26 cellular contexts compared by ENCODE assay signal in genomic region chr1:55522353-55522903, GRCh38.
"Had no signal": no experiment of that assay in that cellular context is flagged by ENCODE, and none has a peak within 500 bp of the region (broad histone marks: within the 10 kb centered on the region; RNA-seq: fewer than 3 reads in every experiment).

No MANE protein-coding gene starts in this region.

- H3K36me3 Mint-ChIP-seq: activated naive CD8-positive, alpha-beta T cell treated with anti-CD3 and anti-CD28 coated beads for 36 hours; brain; immature natural killer cell; T-cell had no signal

- FAIRE-seq: endothelial cell of umbilical vein, kidney, pancreas had no signal

- H3K9me3 Mint-ChIP-seq: activated B cell treated with CpG ODN at 0.5 μM for 24 hours; activated naive CD8-positive, alpha-beta T cell treated with anti-CD3 and anti-CD28 coated beads for 36 hours; activated T-cell treated with anti-CD3 and anti-CD28 coated beads, Interleukin-2, amount 50 U/mL, for 72 hours; brain; immature natural killer cell; nephron had no signal

- H3K4me3 ChIP-seq: adrenal gland, lung, mucosa of descending colon, pancreas, psoas muscle, right atrium auricular region, spleen, suprapubic skin, tibial nerve had no signal

- H3K4me1 Mint-ChIP-seq: activated B cell treated with CpG ODN at 0.5 μM for 24 hours; activated naive CD8-positive, alpha-beta T cell treated with anti-CD3 and anti-CD28 coated beads for 36 hours; brain; T-cell had no signal

- H3K27ac Mint-ChIP-seq: activated B cell treated with CpG ODN at 0.5 μM for 24 hours; activated naive CD8-positive, alpha-beta T cell treated with anti-CD3 and anti-CD28 coated beads for 36 hours; activated T-cell treated with anti-CD3 and anti-CD28 coated beads, Interleukin-2, amount 50 U/mL, for 72 hours; brain; nephron; T-cell had no signal

- H3K27me3 ChIP-seq: adrenal gland, pancreas, right atrium auricular region, spleen, suprapubic skin, tibial nerve had no signal

- DNase-seq: activated B cell treated with CpG ODN at 0.5 μM for 24 hours; activated CD4-positive, alpha-beta T cell treated with anti-CD3 and anti-CD28 coated beads, Interleukin-2, amount 50 U/mL, for 1 hour; activated naive CD4-positive, alpha-beta T cell; activated naive CD8-positive, alpha-beta T cell treated with anti-CD3 and anti-CD28 coated beads for 36 hours; activated T-cell treated with anti-CD3 and anti-CD28 coated beads for 4 hours; activated T-cell treated with anti-CD3 and anti-CD28 coated beads, Interleukin-2, amount 50 U/mL, for 72 hours; adrenal gland; aorta; head of caudate nucleus; hypothalamus; immature natural killer cell; kidney; mucosa of descending colon; pancreas; psoas muscle; spleen; stimulated activated naive CD4-positive, alpha-beta T cell; T-cell had no signal

- H3K4me1 ChIP-seq: adrenal gland, pancreas, psoas muscle, right atrium auricular region, spleen, suprapubic skin, tibial nerve had no signal

- H3K4me3 Mint-ChIP-seq: activated B cell treated with CpG ODN at 0.5 μM for 24 hours; activated naive CD8-positive, alpha-beta T cell treated with anti-CD3 and anti-CD28 coated beads for 36 hours; activated T-cell treated with anti-CD3 and anti-CD28 coated beads, Interleukin-2, amount 50 U/mL, for 72 hours; brain; immature natural killer cell; nephron; T-cell had no signal

- ATAC-seq: activated T-cell treated with anti-CD3 and anti-CD28 coated beads, Interleukin-2, amount 50 U/mL, for 72 hours; left lobe of liver; mucosa of descending colon; pancreas; psoas muscle; T-cell had no signal

- H3K36me3 ChIP-seq: adrenal gland, pancreas, right atrium auricular region, spleen, suprapubic skin, tibial nerve had no signal

- H3K9me3 ChIP-seq: adrenal gland, mucosa of descending colon, pancreas, psoas muscle, right atrium auricular region, spleen, suprapubic skin, tibial nerve had no signal

- H3K27ac ChIP-seq: adrenal gland, pancreas, psoas muscle, right atrium auricular region, spleen, suprapubic skin, tibial nerve had no signal
